In the genomic region with DNA sequence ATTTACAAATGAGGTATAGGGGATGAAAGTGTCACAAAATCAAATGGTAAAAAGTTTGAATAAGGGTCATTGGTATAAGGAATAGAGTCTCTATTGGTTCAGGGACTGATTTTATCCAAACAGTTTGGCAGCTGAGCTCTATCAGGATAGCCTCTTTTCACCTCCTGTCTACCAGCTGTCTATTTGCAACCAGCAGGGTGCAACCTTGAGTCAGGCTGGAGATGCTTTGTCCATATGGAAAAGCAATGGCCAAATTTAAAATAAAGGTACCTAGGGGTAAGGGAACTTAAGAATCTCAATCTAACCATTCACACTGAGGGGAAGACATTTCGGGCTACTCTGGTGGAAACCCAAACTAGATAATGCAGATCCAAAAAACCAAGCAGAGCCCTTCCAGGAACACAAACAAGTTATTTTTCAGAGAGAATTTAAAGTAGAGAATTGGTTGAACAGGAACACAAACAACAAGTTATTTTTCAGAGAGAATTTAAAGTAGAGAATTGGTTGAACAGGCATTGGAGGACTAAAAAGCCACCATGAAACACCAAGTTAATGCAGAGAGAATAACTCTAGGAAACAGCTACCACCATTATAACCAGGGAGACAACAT, we compare ENCODE assay signal across 9 cellular contexts. TPM values are rescaled to one million over a fixed set of nuclear protein-coding genes. Genes with fewer than 3 reads are reported as not detected.
A peak's percentile ranks its signal among the peaks of the same experiment; 100 is the strongest.
DNase-seq lines count a peak whose midpoint lies in the region; ATAC-seq and TF ChIP-seq lines count a peak whose summit lies in the region.
"Had no signal": no experiment of that assay in that cellular context is flagged by ENCODE, and none has a peak within 500 bp of the region (broad histone marks: within the 10 kb centered on the region; RNA-seq: fewer than 3 reads in every experiment).

No MANE protein-coding gene starts in this region.

- TF ChIP-seq CTCF in HCT116 (IDR thresholded peaks at IDR 0.05 in 2 of 3, conservative IDR thresholded peaks at IDR 0.05 in 1 of 3; ENCODE audit: borderline replicate concordance in 1 of 3, insufficient read depth in 1 of 3, low read depth in 2 of 3, low read length in 2 of 3) (peak in 2 of 3 experiments; percentile 45 to 53; a peak in 4 of 6 replicates), PC-9 (conservative IDR thresholded peaks at IDR 0.05) (peak; percentile 72)

- CTCF ChIA-PET in HCT116 (lab: Charles Lee) (no interaction called here), PC-9 (lab: Charles Lee) (no interaction called here)

- no peak overlapping the region for H2AFZ ChIP-seq in HCT116 (ENCODE audit: low read depth, low read length, poor library complexity, severe bottlenecking)
- no peak overlapping the region for H2AFZ ChIP-seq in PC-9

- H3K27me3 ChIP-seq in HCT116 (ENCODE audit: insufficient read depth, low read length), result no peaks in the 10 kb centered on the region
- 0 out of 2 replicates have a peak, but pooled peaks cover 7% of the 10 kb centered on the region for H3K27me3 ChIP-seq in PC-9 (ENCODE audit: insufficient read depth, low read depth)

- no TSS peak for BruUV-seq in HCT116 (replicated peaks; lab: Mats Ljungman, UMichigan)
- BruUV-seq in PC-9 (replicated peaks; lab: Mats Ljungman, UMichigan), result no TSS peak

- RAD21 ChIA-PET in HCT116 (lab: Charles Lee; ENCODE audit: low non-redundant PET in 1 of 2, low total read pairs in 2 of 2, uncharacterized antibody in 2 of 2, unreplicated experiment in 2 of 2), result no interaction called here

- H3K4me1 ChIP-seq in HCT116 (ENCODE audit: control insufficient read depth in 1 of 2, insufficient read depth in 2 of 2, low read length in 2 of 2) (no peaks in the 10 kb centered on the region), PC-9 (replicated peaks; ENCODE audit: insufficient read depth) (no peaks in the 10 kb centered on the region)

- POLR2A ChIA-PET in HCT116 (lab: Charles Lee) (no interaction called here), PC-9 (lab: Charles Lee; ENCODE audit: unreplicated experiment) (no interaction called here)

- H3K9me3 ChIP-seq in HCT116 (ENCODE audit: control insufficient read depth in 1 of 2, insufficient read depth in 1 of 2, low read depth in 1 of 2, low read length in 2 of 2) (peaks cover 0 to 9% of the 10 kb centered on the region in 2 experiments; a peak in 2 of 4 replicates), PC-9 (ENCODE audit: insufficient read depth, low read depth) (no peaks in the 10 kb centered on the region)

- H3K9me2 ChIP-seq in HCT116 (ENCODE audit: insufficient read depth), result no peaks in the 10 kb centered on the region
- no peaks in the 10 kb centered on the region for H3K9me2 ChIP-seq in PC-9 (ENCODE audit: insufficient read depth)

- no peaks in the 10 kb centered on the region for H3F3A ChIP-seq in PC-9 (ENCODE audit: insufficient read depth, low read depth)

- ATAC-seq in HCT116 (no peak), HG02678 (IDR thresholded peaks at IDR 0.05; ENCODE audit: unreplicated experiment) (no peak), HG03469 (IDR thresholded peaks at IDR 0.05; ENCODE audit: unreplicated experiment) (no peak)

- H3K36me3 ChIP-seq in HCT116 (ENCODE audit: control insufficient read depth in 1 of 2, insufficient read depth in 2 of 2, low read length in 2 of 2) (no peaks in the 10 kb centered on the region), PC-9 (ENCODE audit: low read depth) (no peaks in the 10 kb centered on the region)

- H3K79me2 ChIP-seq in HCT116 (ENCODE audit: insufficient read depth, low read length) (no peaks in the 10 kb centered on the region), PC-9 (ENCODE audit: low read depth) (no peaks in the 10 kb centered on the region)

- H4K20me1 ChIP-seq in HCT116 (ENCODE audit: insufficient read depth), result no peaks in the 10 kb centered on the region
- no peaks in the 10 kb centered on the region for H4K20me1 ChIP-seq in PC-9 (ENCODE audit: insufficient read depth)

- H3K4me3 ChIP-seq in HCT116 (replicated peaks in 1 of 2; ENCODE audit: low read depth in 1 of 2, low read length in 2 of 2), result no peak overlapping the region
- no peak overlapping the region for H3K4me3 ChIP-seq in PC-9

- TF ChIP-seq RAD21 in HCT116 (IDR thresholded peaks at IDR 0.05; ENCODE audit: low read depth), result no peak

- TF ChIP-seq POLR2A in HCT116 (IDR thresholded peaks at IDR 0.05; ENCODE audit: borderline replicate concordance, extremely low read depth, insufficient read depth, insufficient read length), result no peak

- no peak overlapping the region for H3K9ac ChIP-seq in HCT116 (ENCODE audit: low read length)

- H3K4me2 ChIP-seq in HCT116 (ENCODE audit: low read length) (no peak overlapping the region), PC-9 (no peak overlapping the region)

- H3K27ac ChIP-seq in HCT116 (ENCODE audit: low read depth, low read length), result no peak overlapping the region
- H3K27ac ChIP-seq in PC-9, result no peak overlapping the region
- H3K27ac ChIP-seq: epithelial cell of prostate had no signal

- intact Hi-C loops in HCT116 (cut with micrococcal nuclease) (no loop called here), PC-9 (cut with micrococcal nuclease; ENCODE audit: unreplicated experiment) (no loop called here)

- DNase-seq in CMK (ENCODE audit: low read depth), result peak; percentile 3
- DNase-seq in HCT116 (ENCODE audit: low read depth, low spot score), result no peak
- DNase-seq in PC-9, result peak in 1 of 2 experiments; percentile 9
- peak; percentile 57 for DNase-seq in iPS-NIHi7 (ENCODE audit: extremely low spot score)
- no peak for DNase-seq in pons (ENCODE audit: low spot score)
- no peak for DNase-seq in UCSD-AML1 (lab: John Stamatoyannopoulos, UW; ENCODE audit: unreplicated experiment)

TF ChIP-seq in HCT116, 20 proteins besides CTCF, POLR2A, EP300 and RAD21:
- no peak for TF ChIP-seq EZH2 (IDR thresholded peaks at IDR 0.05)
- no peak for TF ChIP-seq FOSL1 (IDR thresholded peaks at IDR 0.05; ENCODE audit: low read depth)
- TF ChIP-seq ZNF274 (IDR thresholded peaks at IDR 0.05; ENCODE audit: low read depth, low read length), result no peak
- TF ChIP-seq SIN3A (IDR thresholded peaks at IDR 0.05; ENCODE audit: low read depth), result no peak

RNA-seq across cellular contexts. Expression of a gene that starts 12.6 kb away (rescaled TPM):
- total RNA-seq in HCT116 (2021; ENCODE audit: unreplicated experiment) (not detected), PC-9 (2021) (not detected in 2 replicates)
- not detected in 2 replicates for polyA plus RNA-seq in HCT116 (2012)

Comparison
In these comparisons a context has a peak if more than half of its experiments do, and no peak if none do; other contexts are left out.
1. DNase-seq: peak in CMK (single experiment) and iPS-NIHi7 (single experiment); none in HCT116 (single experiment), pons (single experiment) and UCSD-AML1 (single experiment).